ENCODE assay signal across 8 cellular contexts in the genomic region with DNA sequence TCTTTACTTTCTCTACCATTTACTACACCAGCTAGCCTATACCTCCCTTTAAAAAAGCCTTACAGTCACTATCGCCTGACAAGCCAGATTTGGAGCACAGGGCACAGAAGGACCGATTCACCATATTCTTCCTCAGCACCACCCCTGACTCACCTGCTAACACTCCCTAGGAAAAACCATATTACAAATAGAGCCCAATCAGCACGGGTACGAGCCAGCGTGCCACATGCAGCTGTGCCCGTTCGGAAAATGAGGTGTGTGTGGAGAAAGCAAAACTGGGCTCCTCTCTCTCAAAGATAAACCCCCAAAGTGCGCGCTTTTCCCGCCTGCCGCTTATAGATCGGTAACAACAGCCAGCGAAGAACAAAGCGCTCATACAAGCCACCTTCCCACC. TPM values are rescaled to one million over a fixed set of nuclear protein-coding genes. Genes with fewer than 3 reads are reported as not detected.
DNase-seq lines count a peak whose midpoint lies in the region; TF ChIP-seq lines count a peak whose summit lies in the region.

No MANE protein-coding gene starts in this region.

- TF ChIP-seq CTCF in NB4 (IDR thresholded peaks at IDR 0.05; ENCODE audit: low read depth, low read length) (no peak), colonic mucosa (IDR thresholded peaks at IDR 0.05) (no peak)

- H3K4me3 ChIP-seq in NB4 (ENCODE audit: low read depth, low read length) (peak overlapping the region; percentile 99), colonic mucosa (peak overlapping the region; percentile 96), muscle layer of colon (ENCODE audit: low read depth in 1 of 2, low read length in 2 of 2) (peak overlapping the region; percentile 81 to 94)

- H3K27me3 ChIP-seq in colonic mucosa (no peaks in the 10 kb centered on the region), muscle layer of colon (ENCODE audit: control insufficient read depth in 1 of 2, insufficient read depth in 2 of 2, low read length in 2 of 2) (no peaks in the 10 kb centered on the region)

- no peak for TF ChIP-seq POLR2A in NB4 (IDR thresholded peaks at IDR 0.05; ENCODE audit: extremely low read depth, insufficient read length)

- peak overlapping the region; percentile 98 for H3K27ac ChIP-seq in colonic mucosa
- peak overlapping the region; percentile 96 for H3K27ac ChIP-seq in muscle layer of colon (ENCODE audit: low read depth, low read length)

- H3K9ac ChIP-seq in colonic mucosa (ENCODE audit: low read depth in 2 of 2, low read length in 2 of 2) (peak overlapping the region; percentile 95), muscle layer of colon (ENCODE audit: low read length) (peak overlapping the region; percentile 91)

- DNase-seq in G401 (ENCODE audit: low spot score): peak; percentile 15
- DNase-seq in NB4 (ENCODE audit: low read depth): no peak
- no peak for DNase-seq in colonic mucosa
- no peak for DNase-seq in NCI-H1694 (lab: John Stamatoyannopoulos, UW)
- DNase-seq in COLO668 (lab: John Stamatoyannopoulos, UW; ENCODE audit: unreplicated experiment): no peak
- DNase-seq in NOMO-1 (lab: John Stamatoyannopoulos, UW; ENCODE audit: unreplicated experiment in 2 of 2): no peak
- no peak for DNase-seq in DMS153 (lab: John Stamatoyannopoulos, UW)

- in situ Hi-C loops in G401 (cut with HindIII; ENCODE audit: low sequenced_read_pairs): no loop called here

- no peaks in the 10 kb centered on the region for H3K9me3 ChIP-seq in colonic mucosa
- no peaks in the 10 kb centered on the region for H3K9me3 ChIP-seq in muscle layer of colon (ENCODE audit: low read length)

- peaks cover 7% of the 10 kb centered on the region for H3K36me3 ChIP-seq in colonic mucosa
- H3K36me3 ChIP-seq in muscle layer of colon (ENCODE audit: insufficient read depth, low read length): peaks cover 36% of the 10 kb centered on the region

- peaks cover 14% of the 10 kb centered on the region for H3K4me1 ChIP-seq in colonic mucosa
- H3K4me1 ChIP-seq in muscle layer of colon (ENCODE audit: insufficient read depth, low read length): peaks cover 36% of the 10 kb centered on the region

- intact Hi-C loops in colonic mucosa (cut with DNase I): loop anchor here (5.0 kb wide), 1 partner anchor 44 kb away; no protein-coding TSS in a partner anchor

RNA-seq across cellular contexts. Expression of a gene that starts 1.2 kb away (rescaled TPM):
- total RNA-seq in G401 (2014; rRNA removed; shearing (Covaris generic)): 54.3 and 69.6 TPM in 2 replicates
- 10 to 100 TPM; 87.7 to 99.3 TPM for total RNA-seq in colonic mucosa

RNA-seq across cellular contexts. Expression of a gene that starts 47.9 kb away (rescaled TPM):
- 79.4 and 87.5 TPM in 2 replicates for total RNA-seq in G401 (2014; rRNA removed; shearing (Covaris generic))
- total RNA-seq in colonic mucosa: 10 to 100 TPM; 52.5 to 80.6 TPM
